Comparison of ENCODE assay signal across 11 cellular contexts in genomic region chr7:34096135-34096775, GRCh38.
A peak's percentile ranks its signal among the peaks of the same experiment; 100 is the strongest.
DNase-seq lines count a peak whose midpoint lies in the region; ATAC-seq and TF ChIP-seq lines count a peak whose summit lies in the region.
"Had no signal": no experiment of that assay in that cellular context is flagged by ENCODE, and none has a peak within 500 bp of the region (broad histone marks: within the 10 kb centered on the region; RNA-seq: fewer than 3 reads in every experiment).

No MANE protein-coding gene starts in this region.

- TF ChIP-seq CTCF in AG04450 (IDR thresholded peaks at IDR 0.05; ENCODE audit: low read depth, low read length) (no peak), esophagus squamous epithelium (IDR thresholded peaks at IDR 0.05) (no peak), omental fat pad (IDR thresholded peaks at IDR 0.05) (no peak)

- no peak overlapping the region for H3K4me3 ChIP-seq in AG04450 (ENCODE audit: low read depth, low read length)
- no peak overlapping the region for H3K4me3 ChIP-seq in esophagus squamous epithelium

- no peaks in the 10 kb centered on the region for H3K27me3 ChIP-seq in AG04450 (ENCODE audit: control insufficient read depth, insufficient read depth, low read length)
- H3K27me3 ChIP-seq in esophagus squamous epithelium, result no peaks in the 10 kb centered on the region

- TF ChIP-seq POLR2A in esophagus squamous epithelium (IDR thresholded peaks at IDR 0.05), result no peak

- no peaks in the 10 kb centered on the region for H3K4me1 ChIP-seq in esophagus squamous epithelium

- peak; percentile 55 for DNase-seq in AG04450 (ENCODE audit: low read depth, low spot score)
- DNase-seq in NOMO-1 (lab: John Stamatoyannopoulos, UW; ENCODE audit: unreplicated experiment in 2 of 2), result peak; percentile 37 to 42
- no peak for DNase-seq in esophagus squamous epithelium (lab: John Stamatoyannopoulos, UW)
- DNase-seq in omental fat pad (ENCODE audit: low spot score), result peak; percentile 43
- no peak for DNase-seq in NCI-H748 (lab: John Stamatoyannopoulos, UW; ENCODE audit: unreplicated experiment)
- DNase-seq in activated effector memory CD4-positive, alpha-beta T cell treated with Interleukin-2 at 50 U/mL for 16 hours, result no peak
- no peak for DNase-seq in 8988T
- DNase-seq: activated CD4-positive, alpha-beta T cell treated with anti-CD3 and anti-CD28 coated beads for 4 hours; CD4-positive, CD25-positive, alpha-beta regulatory T cell; effector CD8-positive, alpha-beta T cell had no signal

- POLR2A ChIA-PET in AG04450 (lab: Yijun Ruan, JAX), result interaction anchor here (0.9 kb wide), 1 partner anchor 25 kb away, joined by 3 read pairs; no protein-coding TSS in a partner anchor

- intact Hi-C loops in esophagus squamous epithelium (cut with DNase I), result no loop called here

- no peaks in the 10 kb centered on the region for H3K36me3 ChIP-seq in esophagus squamous epithelium

- ATAC-seq in omental fat pad (ENCODE audit: low FRiP score) (peak; percentile 94), HG02885 (IDR thresholded peaks at IDR 0.05; ENCODE audit: poor library complexity, unreplicated experiment) (no peak)

- WGBS in esophagus squamous epithelium, 2 donors, result 31 to 44% methylated on average over 5 of the region's 5 CpGs

- CTCF ChIA-PET in AG04450 (lab: Charles Lee), result interaction anchor here (1.2 to 3.4 kb wide), 3 partner anchors 9 to 163 kb away, joined by 3 to 12 read pairs (median 5); no protein-coding TSS in a partner anchor

- peak overlapping the region; percentile 40 for H3K27ac ChIP-seq in AG04450 (ENCODE audit: low read depth, low read length)
- peak overlapping the region in 3 of 4 donors; percentile 14 to 59 (median 31) for H3K27ac ChIP-seq in esophagus squamous epithelium

- H3K9me3 ChIP-seq in AG04450 (ENCODE audit: control insufficient read depth, insufficient read depth, low read length) (no peaks in the 10 kb centered on the region), esophagus squamous epithelium (no peaks in the 10 kb centered on the region)

Comparison
In these comparisons a context has a peak if more than half of its experiments do, and no peak if none do; other contexts are left out.
1. DNase-seq: peak in AG04450 (single experiment), NOMO-1 (2 of 2) and omental fat pad (single experiment); none in esophagus squamous epithelium (single experiment), NCI-H748 (single experiment), activated effector memory CD4-positive, alpha-beta T cell treated with Interleukin-2 at 50 U/mL for 16 hours (single experiment) and 8988T (single experiment).